In genomic region chr16:8729779-8730334, GRCh38 we compare ENCODE assay signal across 16 cellular contexts. TPM values are rescaled to one million over a fixed set of nuclear protein-coding genes. Genes with fewer than 3 reads are reported as not detected.
DNase-seq lines count a peak whose midpoint lies in the region; ATAC-seq and TF ChIP-seq lines count a peak whose summit lies in the region.
"Had no signal": no experiment of that assay in that cellular context is flagged by ENCODE, and none has a peak within 500 bp of the region (broad histone marks: within the 10 kb centered on the region; RNA-seq: fewer than 3 reads in every experiment).

No MANE protein-coding gene starts in this region.

- TF ChIP-seq CTCF in GM10266 (IDR thresholded peaks at IDR 0.05; ENCODE audit: control insufficient read depth, insufficient read depth, low read depth, missing control alignments) (no peak), NB4 (IDR thresholded peaks at IDR 0.05; ENCODE audit: low read depth, low read length) (no peak), brain (conservative IDR thresholded peaks at IDR 0.05) (no peak)

- peak; percentile 28 for DNase-seq in GM10266 (ENCODE audit: extremely low spot score)
- DNase-seq in NB4 (ENCODE audit: low read depth): peak; percentile 51
- DNase-seq in naive thymus-derived CD8-positive, alpha-beta T cell: no peak
- DNase-seq in GM03348 (ENCODE audit: low spot score): no peak
- DNase-seq in NCI-H510A (lab: John Stamatoyannopoulos, UW): no peak
- DNase-seq in NCI-H1417 treated with DMSO at 0.1 percent for 48 hours (lab: John Stamatoyannopoulos, UW): no peak
- no peak for DNase-seq in NCI-H748 (lab: John Stamatoyannopoulos, UW; ENCODE audit: unreplicated experiment)
- DNase-seq: activated T-cell treated with anti-CD3 and anti-CD28 coated beads, Interleukin-2, amount 50 U/mL, for 4 hours; erythroblast; H9; heart left ventricle; natural killer cell; NCI-H2029 treated with DMSO at 0.1 percent for 48 hours had no signal

- no peak overlapping the region for H3K4me3 Mint-ChIP-seq in brain
- H3K4me3 Mint-ChIP-seq in naive thymus-derived CD8-positive, alpha-beta T cell: peak overlapping the region in 3 of 10 donors; percentile 46 to 60 (median 58)
- H3K4me3 Mint-ChIP-seq: activated T-cell treated with anti-CD3 and anti-CD28 coated beads, Interleukin-2, amount 50 U/mL, for 4 hours; H9; natural killer cell had no signal

- POLR2A ChIA-PET in naive thymus-derived CD8-positive, alpha-beta T cell (lab: Charles Lee): no interaction called here

- H3K27me3 Mint-ChIP-seq in brain: peaks cover 2% of the 10 kb centered on the region
- H3K27me3 Mint-ChIP-seq in naive thymus-derived CD8-positive, alpha-beta T cell: no peaks in the 10 kb centered on the region

- ATAC-seq in naive thymus-derived CD8-positive, alpha-beta T cell: peak; percentile 29 to 46
- ATAC-seq: activated T-cell treated with anti-CD3 and anti-CD28 coated beads, Interleukin-2, amount 50 U/mL, for 4 hours; SK-N-SH treated with all-trans-retinoic acid at 6 μM for 48 hours had no signal

- peaks cover 42% of the 10 kb centered on the region for H3K4me1 Mint-ChIP-seq in brain
- H3K4me1 Mint-ChIP-seq in naive thymus-derived CD8-positive, alpha-beta T cell: peaks cover 0 to 11% (median 6%) of the 10 kb centered on the region in 4 donors

- H3K9me3 Mint-ChIP-seq in brain: peaks cover 6 to 31% (median 8%) of the 10 kb centered on the region in 5 experiments
- peaks cover 0 to 8% (median 0%) of the 10 kb centered on the region in 9 donors for H3K9me3 Mint-ChIP-seq in naive thymus-derived CD8-positive, alpha-beta T cell
- H3K9me3 Mint-ChIP-seq: activated T-cell treated with anti-CD3 and anti-CD28 coated beads, Interleukin-2, amount 50 U/mL, for 4 hours had no signal

- peak overlapping the region; percentile 10 to 60 (median 29) for H3K27ac Mint-ChIP-seq in brain
- H3K27ac Mint-ChIP-seq in naive thymus-derived CD8-positive, alpha-beta T cell: peak overlapping the region in 3 of 10 donors; percentile 41 to 94 (median 64)

- TF ChIP-seq POLR2A in NB4 (IDR thresholded peaks at IDR 0.05; ENCODE audit: extremely low read depth, insufficient read length): no peak

- H3K4me3 ChIP-seq in NB4 (ENCODE audit: low read depth, low read length): no peak overlapping the region
- H3K4me3 ChIP-seq: heart left ventricle, vagina had no signal

- H3K36me3 Mint-ChIP-seq in brain: peaks cover 78% of the 10 kb centered on the region
- peaks cover 0 to 10% (median 6%) of the 10 kb centered on the region in 3 donors for H3K36me3 Mint-ChIP-seq in naive thymus-derived CD8-positive, alpha-beta T cell
- H3K36me3 Mint-ChIP-seq: natural killer cell had no signal

RNA-seq across cellular contexts. Expression of gene ABAT, which starts 55.4 kb away (rescaled TPM):
- 76.9 TPM for polyA plus RNA-seq in brain (ENCODE audit: insufficient read depth, low read depth, low replicate concordance)
- total RNA-seq in naive thymus-derived CD8-positive, alpha-beta T cell: 1 to 10 TPM; 10.0 TPM
- 1 to 10 TPM; 1.7 to 2.4 (median 1.7) TPM for polyA plus RNA-seq in naive thymus-derived CD8-positive, alpha-beta T cell

Comparison
In these comparisons a context has a peak if more than half of its experiments do, and no peak if none do; other contexts are left out.
1. DNase-seq: peak in GM10266 (single experiment) and NB4 (single experiment); none in naive thymus-derived CD8-positive, alpha-beta T cell (0 of 10), GM03348 (single experiment), NCI-H510A (single experiment), NCI-H1417 treated with DMSO at 0.1 percent for 48 hours (single experiment) and NCI-H748 (single experiment).
2. RNA of gene ABAT, which starts 55.4 kb away (polyA plus RNA-seq): 76.9 TPM in brain (single experiment); 1.7 to 2.4 TPM in naive thymus-derived CD8-positive, alpha-beta T cell; every median in the first group is over 10 times any median in the second.